Comparison of ENCODE assay signal across 8 cellular contexts in the genomic region with DNA sequence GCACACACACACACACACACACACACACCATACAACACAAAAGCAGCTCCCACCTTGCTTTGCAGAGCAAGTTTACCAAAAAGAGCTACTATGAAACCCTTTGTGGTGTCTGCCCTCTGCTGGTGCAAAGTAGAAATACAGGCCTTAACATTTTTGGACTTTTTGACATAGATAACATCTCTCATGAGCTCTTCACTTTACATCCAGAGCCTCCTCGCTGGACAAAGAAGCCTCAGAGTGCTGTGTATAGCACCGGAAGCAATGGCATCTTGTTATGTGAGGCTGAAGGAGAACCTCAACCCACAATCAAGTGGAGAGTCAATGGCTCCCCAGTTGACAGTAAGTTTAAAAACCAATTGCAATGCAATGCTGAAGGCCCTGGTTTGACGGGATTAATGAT.
DNase-seq lines count a peak whose midpoint lies in the region; ATAC-seq lines count a peak whose summit lies in the region.

No MANE protein-coding gene starts in this region.

- H3K9me3 ChIP-seq in adipocyte (ENCODE audit: control insufficient read depth, low read length), result no peaks in the 10 kb centered on the region

- peak overlapping the region; percentile 11 for H3K9ac ChIP-seq in adipocyte (ENCODE audit: low read length)

- no peak overlapping the region for H3K4me3 ChIP-seq in adipocyte (ENCODE audit: low read length)

- peaks cover 31% of the 10 kb centered on the region for H3K4me1 ChIP-seq in adipocyte (ENCODE audit: control insufficient read depth, insufficient read depth, low read length)

- peak; percentile 66 for ATAC-seq in GM18909 (IDR thresholded peaks at IDR 0.05; ENCODE audit: poor library complexity, unreplicated experiment)
- ATAC-seq in HG03108 (IDR thresholded peaks at IDR 0.05; ENCODE audit: unreplicated experiment), result peak; percentile 71
- ATAC-seq in stimulated activated naive CD8-positive, alpha-beta T cell treated with anti-CD3 and anti-CD28 coated beads, Interleukin-15, Interleukin-2, amounts not matched to agents 100 U/mL and 50 U/mL, for 24 hours, result no peak

- peaks cover 5% of the 10 kb centered on the region for H3K36me3 ChIP-seq in adipocyte (ENCODE audit: control insufficient read depth, insufficient read depth, low read length, severe bottlenecking)

- no peaks in the 10 kb centered on the region for H3K27me3 ChIP-seq in adipocyte (replicated peaks; ENCODE audit: control insufficient read depth, insufficient read depth, low read length)

- DNase-seq in DMS153 (lab: John Stamatoyannopoulos, UW) (peak; percentile 26), NCI-H345 (lab: John Stamatoyannopoulos, UW) (peak; percentile 65), adipocyte (ENCODE audit: low read depth) (peak; percentile 51), iPS-NIHi7 (ENCODE audit: extremely low spot score) (peak; percentile 15)
- DNase-seq in stimulated activated naive CD8-positive, alpha-beta T cell treated with anti-CD3 and anti-CD28 coated beads, Interleukin-15, Interleukin-2, amounts not matched to agents 100 U/mL and 50 U/mL, for 24 hours, result peak; percentile 18
- no peak for DNase-seq in activated CD4-positive, CD25-positive, alpha-beta regulatory T cell (lab: John Stamatoyannopoulos, UW)

Comparison
In these comparisons a context has a peak if more than half of its experiments do, and no peak if none do; other contexts are left out.
1. DNase-seq: peak in DMS153 (single experiment), NCI-H345 (single experiment), adipocyte (single experiment), iPS-NIHi7 (single experiment) and stimulated activated naive CD8-positive, alpha-beta T cell treated with anti-CD3 and anti-CD28 coated beads, Interleukin-15, Interleukin-2, amounts not matched to agents 100 U/mL and 50 U/mL, for 24 hours (single experiment); none in activated CD4-positive, CD25-positive, alpha-beta regulatory T cell (0 of 4).